31 cellular contexts compared by ENCODE assay signal in genomic region chr2:12162269-12163247, GRCh38.
A peak's percentile ranks its signal among the peaks of the same experiment; 100 is the strongest.
DNase-seq lines count a peak whose midpoint lies in the region; ATAC-seq, FAIRE-seq and TF ChIP-seq lines count a peak whose summit lies in the region.
"Had no signal": no experiment of that assay in that cellular context is flagged by ENCODE, and none has a peak within 500 bp of the region (broad histone marks: within the 10 kb centered on the region; RNA-seq: fewer than 3 reads in every experiment).

No MANE protein-coding gene starts in this region.

- no peak overlapping the region for H2BK12ac ChIP-seq in trophoblast cell (ENCODE audit: low read length)

- ATAC-seq in activated CD8-positive, alpha-beta T cell treated with anti-CD3 and anti-CD28 coated beads, Interleukin-2, amount 10 ng/mL, durations not matched to agents 7 days and 5 days = no peak
- no peak for ATAC-seq in activated CD8-positive, alpha-beta T cell treated with anti-CD3 and anti-CD28 coated beads for 36 hours
- ATAC-seq in left ventricle myocardium superior = no peak
- ATAC-seq: activated CD4-positive, CD25-positive, alpha-beta regulatory T cell treated with anti-CD3 and anti-CD28 coated beads, Interleukin-2, amount 50 U/mL, for 24 hours; foreskin keratinocyte; heart left ventricle; psoas muscle had no signal

- peak overlapping the region; percentile 0 for H3K27ac Mint-ChIP-seq in activated CD8-positive, alpha-beta T cell treated with anti-CD3 and anti-CD28 coated beads, Interleukin-2, amount 10 ng/mL, durations not matched to agents 7 days and 5 days
- no peak overlapping the region for H3K27ac Mint-ChIP-seq in activated CD8-positive, alpha-beta T cell treated with anti-CD3 and anti-CD28 coated beads for 36 hours
- H3K27ac Mint-ChIP-seq in astrocyte (ENCODE audit: unreplicated experiment) = no peak overlapping the region

- H3K4me3 Mint-ChIP-seq in activated CD8-positive, alpha-beta T cell treated with anti-CD3 and anti-CD28 coated beads, Interleukin-2, amount 10 ng/mL, durations not matched to agents 7 days and 5 days = no peak overlapping the region
- H3K4me3 Mint-ChIP-seq in activated CD8-positive, alpha-beta T cell treated with anti-CD3 and anti-CD28 coated beads for 36 hours = no peak overlapping the region
- H3K4me3 Mint-ChIP-seq in astrocyte (ENCODE audit: unreplicated experiment) = no peak overlapping the region
- H3K4me3 Mint-ChIP-seq: naive B cell had no signal

- no peak overlapping the region for H3K18ac ChIP-seq in trophoblast cell (ENCODE audit: low read length)

- H3K36me3 ChIP-seq in astrocyte (ENCODE audit: insufficient read depth, low read length) (no peaks in the 10 kb centered on the region), trophoblast cell (ENCODE audit: control insufficient read depth in 1 of 2, insufficient read depth in 2 of 2, low read length in 2 of 2) (no peaks in the 10 kb centered on the region)
- H3K36me3 ChIP-seq: BE2C, esophagus squamous epithelium, heart left ventricle, tibial nerve had no signal

- peaks cover 5% of the 10 kb centered on the region for H3K4me1 Mint-ChIP-seq in activated CD8-positive, alpha-beta T cell treated with anti-CD3 and anti-CD28 coated beads, Interleukin-2, amount 10 ng/mL, durations not matched to agents 7 days and 5 days (ENCODE audit: low read depth)
- H3K4me1 Mint-ChIP-seq in activated CD8-positive, alpha-beta T cell treated with anti-CD3 and anti-CD28 coated beads for 36 hours (ENCODE audit: low read depth) = peaks cover 16% of the 10 kb centered on the region
- peaks cover 3% of the 10 kb centered on the region for H3K4me1 Mint-ChIP-seq in astrocyte (ENCODE audit: low read depth, unreplicated experiment)

- WGBS in trophoblast cell (ENCODE audit: extremely low coverage, insufficient coverage, insufficient read length) = no CpG with 5 or more reads among the region's 12 CpGs

- H3K9ac ChIP-seq in astrocyte (ENCODE audit: low read length) (no peak overlapping the region), trophoblast cell (ENCODE audit: low read length) (peak overlapping the region; percentile 53)

- CTCF ChIA-PET in activated CD8-positive, alpha-beta T cell treated with anti-CD3 and anti-CD28 coated beads, Interleukin-2, amount 10 ng/mL, durations not matched to agents 7 days and 5 days (lab: Charles Lee) = no interaction called here
- CTCF ChIA-PET in activated CD8-positive, alpha-beta T cell treated with anti-CD3 and anti-CD28 coated beads for 36 hours (lab: Charles Lee) = interaction anchor here (0.6 kb wide), 1 partner anchor 54 kb away, joined by 3 read pairs; no protein-coding TSS in a partner anchor

- peak overlapping the region; percentile 22 for H3K23ac ChIP-seq in trophoblast cell (ENCODE audit: low read length)

- H3K27me3 Mint-ChIP-seq in activated CD8-positive, alpha-beta T cell treated with anti-CD3 and anti-CD28 coated beads, Interleukin-2, amount 10 ng/mL, durations not matched to agents 7 days and 5 days (ENCODE audit: low read depth) = no peaks in the 10 kb centered on the region
- H3K27me3 Mint-ChIP-seq in activated CD8-positive, alpha-beta T cell treated with anti-CD3 and anti-CD28 coated beads for 36 hours = no peaks in the 10 kb centered on the region
- H3K27me3 Mint-ChIP-seq in astrocyte (ENCODE audit: low read depth, unreplicated experiment) = peaks cover 18% of the 10 kb centered on the region
- H3K27me3 Mint-ChIP-seq: naive B cell had no signal

- no peak overlapping the region for H2AFZ ChIP-seq in astrocyte (ENCODE audit: low read depth, low read length)
- H2AFZ ChIP-seq in trophoblast cell (ENCODE audit: insufficient read depth, low read length, poor library complexity) = no peak overlapping the region

- peaks cover 1% of the 10 kb centered on the region for H3K79me1 ChIP-seq in trophoblast cell (ENCODE audit: low read length)

- no peak overlapping the region for H4K12ac ChIP-seq in trophoblast cell (ENCODE audit: low read depth, low read length)

- intact Hi-C loops in activated CD8-positive, alpha-beta T cell treated with anti-CD3 and anti-CD28 coated beads for 36 hours (cut with micrococcal nuclease) = no loop called here
- intact Hi-C loops in left ventricle myocardium superior (cut with micrococcal nuclease) = no loop called here

- POLR2A ChIA-PET in activated CD8-positive, alpha-beta T cell treated with anti-CD3 and anti-CD28 coated beads, Interleukin-2, amount 10 ng/mL, durations not matched to agents 7 days and 5 days (lab: Charles Lee) = interaction anchor here (0.5 kb wide), 1 partner anchor 15 kb away, joined by 3 read pairs; no protein-coding TSS in a partner anchor
- POLR2A ChIA-PET in activated CD8-positive, alpha-beta T cell treated with anti-CD3 and anti-CD28 coated beads for 36 hours (lab: Charles Lee) = no interaction called here

- H2BK5ac ChIP-seq in trophoblast cell (ENCODE audit: low read depth, low read length, poor library complexity) = no peak overlapping the region

- no peaks in the 10 kb centered on the region for H3K9me3 ChIP-seq in astrocyte (ENCODE audit: insufficient read depth, low read depth, low read length)
- peaks cover 2% of the 10 kb centered on the region for H3K9me3 ChIP-seq in trophoblast cell (ENCODE audit: insufficient read depth, low read depth, low read length)
- H3K9me3 ChIP-seq: BE2C, esophagus squamous epithelium, psoas muscle, tibial nerve had no signal

- no peak for DNase-seq in activated CD8-positive, alpha-beta T cell treated with anti-CD3 and anti-CD28 coated beads, Interleukin-2, amount 10 ng/mL, durations not matched to agents 7 days and 5 days
- DNase-seq in activated CD8-positive, alpha-beta T cell treated with anti-CD3 and anti-CD28 coated beads for 36 hours = no peak
- DNase-seq in HTR-8/SVneo (ENCODE audit: insufficient read length, low spot score) = no peak
- no peak for DNase-seq in astrocyte (ENCODE audit: low read depth)
- no peak for DNase-seq in trophoblast cell
- no peak for DNase-seq in left ventricle myocardium superior
- no peak for DNase-seq in NCI-H1092 treated with DMSO at 0.1 percent for 48 hours (lab: John Stamatoyannopoulos, UW)
- no peak for DNase-seq in activated CD4-positive, alpha-beta T cell treated with anti-CD3 and anti-CD28 coated beads for 1 hour
- DNase-seq: ACHN; activated CD4-positive, alpha-beta T cell treated with anti-CD3 and anti-CD28 coated beads, Interleukin-2, amount 50 U/mL, for 48 hours; activated CD8-positive, alpha-beta memory T cell treated with anti-CD3 and anti-CD28 coated beads, Interleukin-2, amount 50 U/mL, for 4 hours; activated naive CD4-positive, alpha-beta T cell treated with Interleukin-2 at 50 U/mL for 16 hours; amniotic stem cell; BE2C; DMS53; dorsolateral prefrontal cortex; esophagus squamous epithelium; foreskin keratinocyte; heart left ventricle; kidney; midbrain; naive B cell; NCI-H1048; NCI-H2029 treated with DMSO at 0.1 percent for 48 hours; NCI-H446; nucleus accumbens; psoas muscle; stimulated activated CD4-positive, alpha-beta T cell treated with anti-CD3 and anti-CD28 coated beads, Interleukin-4, amount 100 ng/mL, for 24 hours had no signal

- H3K4me2 ChIP-seq in astrocyte (ENCODE audit: low read length) (no peak overlapping the region), trophoblast cell (ENCODE audit: low read length) (no peak overlapping the region)

- no peak overlapping the region for H4K91ac ChIP-seq in trophoblast cell (ENCODE audit: low read depth, low read length)

- no peak overlapping the region for H3K14ac ChIP-seq in trophoblast cell (ENCODE audit: low read length)

- H3K4me3 ChIP-seq in astrocyte (ENCODE audit: insufficient read depth, low read depth, low read length) (no peak overlapping the region), trophoblast cell (ENCODE audit: low read depth, low read length) (no peak overlapping the region)
- H3K4me3 ChIP-seq: dorsolateral prefrontal cortex, esophagus squamous epithelium, heart left ventricle, psoas muscle, tibial nerve had no signal

- H4K8ac ChIP-seq in trophoblast cell (ENCODE audit: low read depth, low read length) = no peak overlapping the region

- no peak overlapping the region for H3K27ac ChIP-seq in astrocyte (ENCODE audit: low read depth, low read length)
- H3K27ac ChIP-seq in trophoblast cell (ENCODE audit: low read depth, low read length) = no peak overlapping the region
- H3K27ac ChIP-seq: dorsolateral prefrontal cortex, esophagus squamous epithelium, foreskin keratinocyte, heart left ventricle, psoas muscle, tibial nerve had no signal

- no peaks in the 10 kb centered on the region for H4K20me1 ChIP-seq in astrocyte (ENCODE audit: insufficient read depth, low read length)

- H3K4ac ChIP-seq in trophoblast cell (ENCODE audit: low read depth, low read length) = no peak overlapping the region

- H3K9me3 Mint-ChIP-seq in activated CD8-positive, alpha-beta T cell treated with anti-CD3 and anti-CD28 coated beads, Interleukin-2, amount 10 ng/mL, durations not matched to agents 7 days and 5 days (ENCODE audit: insufficient read depth) = no peaks in the 10 kb centered on the region
- no peaks in the 10 kb centered on the region for H3K9me3 Mint-ChIP-seq in activated CD8-positive, alpha-beta T cell treated with anti-CD3 and anti-CD28 coated beads for 36 hours
- peaks cover 2% of the 10 kb centered on the region for H3K9me3 Mint-ChIP-seq in astrocyte (ENCODE audit: unreplicated experiment)

- no peaks in the 10 kb centered on the region for H3K4me1 ChIP-seq in astrocyte (ENCODE audit: insufficient read depth, low read length)
- peaks cover 0 to 3% of the 10 kb centered on the region in 2 experiments for H3K4me1 ChIP-seq in trophoblast cell (ENCODE audit: control insufficient read depth in 1 of 2, insufficient read depth in 2 of 2, low read length in 2 of 2)
- H3K4me1 ChIP-seq: esophagus squamous epithelium, psoas muscle had no signal

- no peaks in the 10 kb centered on the region for H3K27me3 ChIP-seq in astrocyte (ENCODE audit: insufficient read depth, low read length)
- no peaks in the 10 kb centered on the region for H3K27me3 ChIP-seq in trophoblast cell (ENCODE audit: insufficient read depth, low read length)
- H3K27me3 ChIP-seq: BE2C, foreskin keratinocyte, heart left ventricle, tibial nerve had no signal

- FAIRE-seq in HTR-8/SVneo (lab: Jason Lieb, UNC) = peak; percentile 95
- FAIRE-seq in astrocyte (lab: Jason Lieb, UNC) = peak; percentile 26
- FAIRE-seq: kidney, TTC549 had no signal

- no peak overlapping the region for H2BK120ac ChIP-seq in trophoblast cell (ENCODE audit: insufficient read depth, low read length, poor library complexity)

- TF ChIP-seq CTCF in activated CD8-positive, alpha-beta T cell treated with anti-CD3 and anti-CD28 coated beads for 36 hours (IDR thresholded peaks at IDR 0.05) = no peak
- TF ChIP-seq CTCF in astrocyte (IDR thresholded peaks at IDR 0.05; ENCODE audit: insufficient read depth, low read depth, low read length) = no peak

- no peak overlapping the region for H2AK5ac ChIP-seq in trophoblast cell (ENCODE audit: low read length)

- H3K79me2 ChIP-seq in astrocyte (ENCODE audit: insufficient read depth, low read length) (no peaks in the 10 kb centered on the region), trophoblast cell (ENCODE audit: control insufficient read depth, insufficient read depth, low read length, poor library complexity) (no peaks in the 10 kb centered on the region)

- no peaks in the 10 kb centered on the region for H3K36me3 Mint-ChIP-seq in activated CD8-positive, alpha-beta T cell treated with anti-CD3 and anti-CD28 coated beads, Interleukin-2, amount 10 ng/mL, durations not matched to agents 7 days and 5 days (ENCODE audit: low read depth)
- H3K36me3 Mint-ChIP-seq in activated CD8-positive, alpha-beta T cell treated with anti-CD3 and anti-CD28 coated beads for 36 hours (ENCODE audit: low read depth) = no peaks in the 10 kb centered on the region
- H3K36me3 Mint-ChIP-seq in astrocyte (ENCODE audit: low read depth, unreplicated experiment) = no peaks in the 10 kb centered on the region
